Comparison of ENCODE assay signal across 9 cellular contexts in genomic region chr13:101691326-101691725, GRCh38.
"Had no signal": no experiment of that assay in that cellular context is flagged by ENCODE, and none has a peak within 500 bp of the region (broad histone marks: within the 10 kb centered on the region; RNA-seq: fewer than 3 reads in every experiment).

No MANE protein-coding gene starts in this region.

- H3K4me1 Mint-ChIP-seq: activated CD4-positive, alpha-beta memory T cell treated with anti-CD3 and anti-CD28 coated beads, Interleukin-2, amount 10 ng/mL, durations not matched to agents 7 days and 5 days; neural crest cell had no signal

- H3K4me1 ChIP-seq: upper lobe of right lung had no signal

- H3K4me3 Mint-ChIP-seq: activated CD4-positive, alpha-beta memory T cell treated with anti-CD3 and anti-CD28 coated beads, Interleukin-2, amount 10 ng/mL, durations not matched to agents 7 days and 5 days; neural crest cell; stimulated activated naive CD8-positive, alpha-beta T cell treated with anti-CD3 and anti-CD28 coated beads, Interleukin-15, Interleukin-2, amounts not matched to agents 100 ng/mL and 50 ng/mL, for 24 hours had no signal

- H3K4me3 ChIP-seq: upper lobe of right lung had no signal

- H3K27me3 ChIP-seq: upper lobe of right lung had no signal

- ATAC-seq: left ventricle myocardium superior, upper lobe of right lung had no signal

- H3K27ac ChIP-seq: upper lobe of right lung had no signal

- H3K36me3 ChIP-seq: upper lobe of right lung had no signal

- DNase-seq: activated CD4-positive, alpha-beta memory T cell treated with anti-CD3 and anti-CD28 coated beads, Interleukin-2, amount 10 ng/mL, durations not matched to agents 7 days and 5 days; activated CD4-positive, alpha-beta T cell treated with anti-CD3 and anti-CD28 coated beads for 1 hour; activated T-cell treated with anti-CD3 and anti-CD28 coated beads, Interleukin-2, amount 50 U/mL, for 48 hours; left ventricle myocardium superior; mesendoderm; stimulated activated CD4-positive, alpha-beta T cell treated with anti-CD3 and anti-CD28 coated beads, Interleukin-4, amount 100 ng/mL, for 1 hour; upper lobe of right lung had no signal

- H3K27ac Mint-ChIP-seq: activated CD4-positive, alpha-beta memory T cell treated with anti-CD3 and anti-CD28 coated beads, Interleukin-2, amount 10 ng/mL, durations not matched to agents 7 days and 5 days; stimulated activated naive CD8-positive, alpha-beta T cell treated with anti-CD3 and anti-CD28 coated beads, Interleukin-15, Interleukin-2, amounts not matched to agents 100 ng/mL and 50 ng/mL, for 24 hours had no signal

- H3K9me3 Mint-ChIP-seq: activated CD4-positive, alpha-beta memory T cell treated with anti-CD3 and anti-CD28 coated beads, Interleukin-2, amount 10 ng/mL, durations not matched to agents 7 days and 5 days; neural crest cell; stimulated activated naive CD8-positive, alpha-beta T cell treated with anti-CD3 and anti-CD28 coated beads, Interleukin-15, Interleukin-2, amounts not matched to agents 100 ng/mL and 50 ng/mL, for 24 hours had no signal

- H3K27me3 Mint-ChIP-seq: activated CD4-positive, alpha-beta memory T cell treated with anti-CD3 and anti-CD28 coated beads, Interleukin-2, amount 10 ng/mL, durations not matched to agents 7 days and 5 days had no signal

- H3K9me3 ChIP-seq: upper lobe of right lung had no signal
